ENCODE assay signal across 8 cellular contexts in genomic region chr4:71009796-71010588, GRCh38. TPM values are rescaled to one million over a fixed set of nuclear protein-coding genes. Genes with fewer than 3 reads are reported as not detected.
DNase-seq lines count a peak whose midpoint lies in the region; ATAC-seq, FAIRE-seq and TF ChIP-seq lines count a peak whose summit lies in the region.

No MANE protein-coding gene starts in this region.

- POLR2A ChIA-PET in A673 (lab: Charles Lee; ENCODE audit: low non-redundant PET), result interaction anchor here (0.6 kb wide), 2 partner anchors 44 to 129 kb away, joined by 3 read pairs; no protein-coding TSS in a partner anchor

- CTCF ChIA-PET in A673 (lab: Charles Lee), result interaction anchor here (0.5 to 0.6 kb wide), 10 partner anchors 11 to 1409 kb away, joined by 3 to 5 read pairs (median 3); no protein-coding TSS in a partner anchor

- no peaks in the 10 kb centered on the region for H3K9me3 ChIP-seq in A673 (ENCODE audit: low read depth, low read length, poor library complexity, severe bottlenecking)
- no peaks in the 10 kb centered on the region for H3K9me3 ChIP-seq in left lung
- H3K9me3 ChIP-seq in effector memory CD4-positive, alpha-beta T cell (ENCODE audit: control insufficient read depth, low read length), result no peaks in the 10 kb centered on the region

- no peaks in the 10 kb centered on the region for H3K36me3 ChIP-seq in A673 (ENCODE audit: insufficient read depth, low read length, poor library complexity, severe bottlenecking)
- H3K36me3 ChIP-seq in bronchial epithelial cell (ENCODE audit: control insufficient read depth, insufficient read depth, low read length), result no peaks in the 10 kb centered on the region
- no peaks in the 10 kb centered on the region for H3K36me3 ChIP-seq in left lung
- H3K36me3 ChIP-seq in effector memory CD4-positive, alpha-beta T cell (ENCODE audit: control insufficient read depth, insufficient read depth, low read length), result no peaks in the 10 kb centered on the region

- H3K27ac ChIP-seq in A673 (ENCODE audit: low read depth, low read length, poor library complexity, severe bottlenecking) (no peak overlapping the region), left lung (no peak overlapping the region)
- H3K27ac ChIP-seq in effector memory CD4-positive, alpha-beta T cell (ENCODE audit: insufficient read depth, low read length, poor library complexity, severe bottlenecking), result no peak overlapping the region

- intact Hi-C loops in A673 (cut with micrococcal nuclease; ENCODE audit: unreplicated experiment) (no loop called here), left lung (cut with DNase I) (no loop called here)

- ATAC-seq in HG02798 (IDR thresholded peaks at IDR 0.05; ENCODE audit: poor library complexity, unreplicated experiment), result peak; percentile 48
- ATAC-seq in left lung, result peak; percentile 75

- FAIRE-seq in bronchial epithelial cell (lab: Jason Lieb, UNC) (no peak), HTR-8/SVneo (lab: Jason Lieb, UNC) (no peak)

- no peaks in the 10 kb centered on the region for H3K27me3 ChIP-seq in A673 (replicated peaks; ENCODE audit: insufficient read depth, low read depth, low read length, poor library complexity)
- H3K27me3 ChIP-seq in bronchial epithelial cell (ENCODE audit: control insufficient read depth, insufficient read depth, low read length), result no peaks in the 10 kb centered on the region
- H3K27me3 ChIP-seq in left lung, result no peaks in the 10 kb centered on the region
- H3K27me3 ChIP-seq in effector memory CD4-positive, alpha-beta T cell (replicated peaks; ENCODE audit: control insufficient read depth, insufficient read depth, low read length, poor library complexity, severe bottlenecking), result no peaks in the 10 kb centered on the region

- no peak overlapping the region for H3K4me3 ChIP-seq in A673 (ENCODE audit: low read depth, low read length, poor library complexity, severe bottlenecking)
- no peak overlapping the region for H3K4me3 ChIP-seq in bronchial epithelial cell (ENCODE audit: low read depth, low read length)
- no peak overlapping the region for H3K4me3 ChIP-seq in left lung
- no peak overlapping the region for H3K4me3 ChIP-seq in effector memory CD4-positive, alpha-beta T cell (ENCODE audit: insufficient read depth, low read depth, low read length, poor library complexity, severe bottlenecking)

- DNase-seq in A673 (ENCODE audit: low spot score), result peak; percentile 49
- DNase-seq in GM04503 (ENCODE audit: low read depth), result peak; percentile 27
- peak; percentile 27 for DNase-seq in NCI-H748 (lab: John Stamatoyannopoulos, UW; ENCODE audit: unreplicated experiment)
- DNase-seq in bronchial epithelial cell (ENCODE audit: low read depth), result peak; percentile 54
- DNase-seq in left lung, result no peak
- no peak for DNase-seq in effector memory CD4-positive, alpha-beta T cell
- DNase-seq in HTR-8/SVneo (ENCODE audit: insufficient read length, low spot score), result no peak

- no TSS peak for BruUV-seq in A673 (replicated peaks; lab: Mats Ljungman, UMichigan)

- TF ChIP-seq CTCF in A673 (conservative IDR thresholded peaks at IDR 0.05; ENCODE audit: low read depth, low read length), result peak; percentile 63
- peak; percentile 50 for TF ChIP-seq CTCF in bronchial epithelial cell (IDR thresholded peaks at IDR 0.05; ENCODE audit: insufficient read depth, low read length, severe bottlenecking)
- TF ChIP-seq CTCF in left lung (IDR thresholded peaks at IDR 0.05), result peak; percentile 54 to 61

- H3K4me1 ChIP-seq in A673 (ENCODE audit: insufficient read depth, low read length, poor library complexity, severe bottlenecking) (no peaks in the 10 kb centered on the region), left lung (peaks cover 0 to 12% of the 10 kb centered on the region in 2 donors)
- H3K4me1 ChIP-seq in effector memory CD4-positive, alpha-beta T cell (ENCODE audit: control insufficient read depth, insufficient read depth, low read length, poor library complexity, severe bottlenecking), result peaks cover 13% of the 10 kb centered on the region

RNA-seq across cellular contexts. Expression of gene DCK, which starts 16.5 kb away (rescaled TPM):
- total RNA-seq in A673 (2021) (18.4 and 20.3 TPM in 2 replicates), bronchial epithelial cell (16.1 and 18.6 TPM in 2 replicates), left lung (10 to 100 TPM; 17.5 to 17.9 TPM)

Comparison
In these comparisons a context has a peak if more than half of its experiments do, and no peak if none do; other contexts are left out.
1. DNase-seq: peak in A673 (single experiment), GM04503 (single experiment), NCI-H748 (single experiment) and bronchial epithelial cell (single experiment); none in left lung (0 of 2), effector memory CD4-positive, alpha-beta T cell (0 of 3) and HTR-8/SVneo (single experiment).
2. Peak in every context shown above with its lines, with median percentiles within 50 percentile points of each other: CTCF ChIP-seq.